In the genomic region with DNA sequence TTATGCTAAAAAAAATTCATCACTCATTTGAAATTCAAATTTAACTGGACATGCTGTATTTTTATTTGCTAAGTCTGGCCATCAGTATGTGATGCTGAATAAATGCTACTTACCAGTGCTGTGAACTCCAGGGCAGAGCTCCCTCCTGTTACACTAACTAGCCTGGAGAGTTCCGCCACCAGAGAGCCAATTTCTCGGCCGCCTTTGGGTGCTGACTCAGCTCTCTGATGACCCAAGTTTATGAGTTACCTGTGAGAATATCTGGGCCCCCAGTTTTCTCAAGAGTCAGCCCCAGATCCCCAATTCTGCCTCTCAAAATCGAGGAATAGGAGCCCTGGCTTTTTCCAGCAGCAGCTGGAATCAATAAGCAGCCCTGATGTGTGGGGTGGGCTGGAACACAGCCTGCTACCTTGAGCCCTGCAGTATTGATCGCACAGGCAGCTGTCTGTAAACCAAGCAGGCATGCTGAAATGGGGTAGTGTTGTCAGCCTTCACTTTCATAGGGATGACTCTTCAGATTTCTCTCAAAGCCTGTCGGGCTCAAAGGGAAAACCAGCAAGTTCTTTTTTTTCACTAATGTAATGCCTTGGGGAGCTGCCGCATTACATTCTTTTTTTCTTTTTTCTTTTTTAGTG, we compare ENCODE assay signal across 26 cellular contexts.
DNase-seq lines count a peak whose midpoint lies in the region; ATAC-seq, FAIRE-seq and TF ChIP-seq lines count a peak whose summit lies in the region.
"Had no signal": no experiment of that assay in that cellular context is flagged by ENCODE, and none has a peak within 500 bp of the region (broad histone marks: within the 10 kb centered on the region; RNA-seq: fewer than 3 reads in every experiment).

No MANE protein-coding gene starts in this region.

- H3K4me1 ChIP-seq in astrocyte (ENCODE audit: insufficient read depth, low read length) (no peaks in the 10 kb centered on the region), liver (ENCODE audit: control insufficient read depth in 4 of 4, insufficient read depth in 4 of 4, low read length in 3 of 4) (peaks cover 0 to 7% (median 0%) of the 10 kb centered on the region in 4 donors)
- H3K4me1 ChIP-seq: gastroesophageal sphincter, upper lobe of right lung had no signal

- peaks cover 3% of the 10 kb centered on the region for H3K27me3 ChIP-seq in astrocyte (ENCODE audit: insufficient read depth, low read length)
- H3K27me3 ChIP-seq in liver (ENCODE audit: control insufficient read depth in 4 of 4, insufficient read depth in 4 of 4, low read length in 3 of 4), result no peaks in the 10 kb centered on the region
- H3K27me3 ChIP-seq: gastroesophageal sphincter had no signal

- H3K36me3 ChIP-seq in astrocyte (ENCODE audit: insufficient read depth, low read length), result no peaks in the 10 kb centered on the region
- no peaks in the 10 kb centered on the region for H3K36me3 ChIP-seq in liver (ENCODE audit: control insufficient read depth in 4 of 4, insufficient read depth in 3 of 4, low read depth in 1 of 4, low read length in 3 of 4)
- H3K36me3 ChIP-seq: gastroesophageal sphincter, upper lobe of right lung had no signal

- peak; percentile 15 to 35 for TF ChIP-seq RAD21 in liver (IDR thresholded peaks at IDR 0.05)

- H3K9me3 ChIP-seq in astrocyte (ENCODE audit: insufficient read depth, low read depth, low read length) (no peaks in the 10 kb centered on the region), liver (ENCODE audit: control insufficient read depth in 4 of 4, low read length in 3 of 4) (no peaks in the 10 kb centered on the region)
- H3K9me3 ChIP-seq: gastroesophageal sphincter, upper lobe of right lung had no signal

- DNase-seq in NCI-H2171 treated with DMSO at 0.1 percent for 48 hours (lab: John Stamatoyannopoulos, UW) (peak; percentile 57), NCI-H2171 (lab: John Stamatoyannopoulos, UW) (no peak), astrocyte (ENCODE audit: low read depth) (no peak), NOMO-1 treated with DMSO at 0.1 percent for 48 hours (lab: John Stamatoyannopoulos, UW; ENCODE audit: unreplicated experiment) (no peak), NCI-H226 (no peak), superior temporal gyrus (ENCODE audit: extremely low spot score) (no peak)
- DNase-seq: activated CD4-positive, alpha-beta memory T cell treated with anti-CD3 and anti-CD28 coated beads, Interleukin-2, amount 10 ng/mL, durations not matched to agents 7 days and 5 days; activated CD4-positive, CD25-positive, alpha-beta regulatory T cell; activated T-cell treated with anti-CD3 and anti-CD28 coated beads for 4 hours; amygdala; C1 segment of cervical spinal cord; central memory CD4-positive, alpha-beta T cell; erythroblast; KBM-7; left cardiac atrium; NCI-H187 treated with DMSO at 0.1 percent for 48 hours; NCI-H446; NK-92 treated with Interleukin-12 subunit alpha and Interleukin-12 subunit beta, amount 100 ng/mL, for 24 hours; upper lobe of right lung had no signal

- ATAC-seq in HG02588 (IDR thresholded peaks at IDR 0.05; ENCODE audit: unreplicated experiment), result no peak
- ATAC-seq: gastroesophageal sphincter, left cardiac atrium, upper lobe of right lung had no signal

- no peaks in the 10 kb centered on the region for H3K79me2 ChIP-seq in astrocyte (ENCODE audit: insufficient read depth, low read length)

- no peaks in the 10 kb centered on the region for H3K9me3 Mint-ChIP-seq in astrocyte (ENCODE audit: unreplicated experiment)
- H3K9me3 Mint-ChIP-seq: activated CD4-positive, alpha-beta memory T cell treated with anti-CD3 and anti-CD28 coated beads, Interleukin-2, amount 10 ng/mL, durations not matched to agents 7 days and 5 days had no signal

- no peak overlapping the region for H3K27ac Mint-ChIP-seq in astrocyte (ENCODE audit: unreplicated experiment)
- H3K27ac Mint-ChIP-seq: activated CD4-positive, alpha-beta memory T cell treated with anti-CD3 and anti-CD28 coated beads, Interleukin-2, amount 10 ng/mL, durations not matched to agents 7 days and 5 days had no signal

- H3K4me3 ChIP-seq in astrocyte (ENCODE audit: insufficient read depth, low read depth, low read length) (no peak overlapping the region), liver (ENCODE audit: low read depth in 1 of 3, low read length in 3 of 3) (no peak overlapping the region)
- H3K4me3 ChIP-seq: gastroesophageal sphincter, upper lobe of right lung had no signal

- H3K4me2 ChIP-seq in astrocyte (ENCODE audit: low read length), result no peak overlapping the region

- H3K36me3 Mint-ChIP-seq in astrocyte (ENCODE audit: low read depth, unreplicated experiment), result no peaks in the 10 kb centered on the region

- H3K4me1 Mint-ChIP-seq in astrocyte (ENCODE audit: low read depth, unreplicated experiment), result peaks cover 13% of the 10 kb centered on the region
- H3K4me1 Mint-ChIP-seq: activated CD4-positive, alpha-beta memory T cell treated with anti-CD3 and anti-CD28 coated beads, Interleukin-2, amount 10 ng/mL, durations not matched to agents 7 days and 5 days had no signal

- no peak overlapping the region for H2AFZ ChIP-seq in astrocyte (ENCODE audit: low read depth, low read length)

- no peaks in the 10 kb centered on the region for H4K20me1 ChIP-seq in astrocyte (ENCODE audit: insufficient read depth, low read length)

- peak overlapping the region; percentile 21 for H3K4me3 Mint-ChIP-seq in astrocyte (ENCODE audit: unreplicated experiment)
- H3K4me3 Mint-ChIP-seq: activated CD4-positive, alpha-beta memory T cell treated with anti-CD3 and anti-CD28 coated beads, Interleukin-2, amount 10 ng/mL, durations not matched to agents 7 days and 5 days had no signal

- 34% methylated on average over 7 of the region's 7 CpGs for WGBS in liver

- TF ChIP-seq CTCF in astrocyte (IDR thresholded peaks at IDR 0.05; ENCODE audit: insufficient read depth, low read depth, low read length) (no peak), liver (IDR thresholded peaks at IDR 0.05; ENCODE audit: low read depth, low read length, missing input control) (no peak)

- H3K27me3 Mint-ChIP-seq in astrocyte (ENCODE audit: low read depth, unreplicated experiment), result peaks cover 20% of the 10 kb centered on the region

- FAIRE-seq in astrocyte (lab: Jason Lieb, UNC), result no peak
- FAIRE-seq: A204.1, D721Med, GM18507, RCC 7860 had no signal

- H3K27ac ChIP-seq in astrocyte (ENCODE audit: low read depth, low read length) (no peak overlapping the region), liver (ENCODE audit: low read depth in 1 of 2, low read length in 2 of 2) (no peak overlapping the region)
- H3K27ac ChIP-seq: gastroesophageal sphincter, upper lobe of right lung had no signal

- no peak overlapping the region for H3K9ac ChIP-seq in astrocyte (ENCODE audit: low read length)
- H3K9ac ChIP-seq in liver (ENCODE audit: low read depth in 1 of 2, low read length in 2 of 2), result no peak overlapping the region

TF ChIP-seq in liver, 16 proteins besides CTCF, POLR2A, EP300 and RAD21 (continues in another document):
- TF ChIP-seq FOXA1 (IDR thresholded peaks at IDR 0.05), result no peak
- TF ChIP-seq SP1 (IDR thresholded peaks at IDR 0.05), result no peak
- no peak for TF ChIP-seq YY1 (IDR thresholded peaks at IDR 0.05)
- no peak for TF ChIP-seq MAX (IDR thresholded peaks at IDR 0.05)
- TF ChIP-seq EGR1 (IDR thresholded peaks at IDR 0.05; ENCODE audit: low read depth in 2 of 2), result no peak
- TF ChIP-seq, protein P1, sequence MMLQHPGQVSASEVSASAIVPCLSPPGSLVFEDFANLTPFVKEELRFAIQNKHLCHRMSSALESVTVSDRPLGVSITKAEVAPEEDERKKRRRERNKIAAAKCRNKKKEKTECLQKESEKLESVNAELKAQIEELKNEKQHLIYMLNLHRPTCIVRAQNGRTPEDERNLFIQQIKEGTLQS (IDR thresholded peaks at IDR 0.05), result no peak
- no peak for TF ChIP-seq HNF4G (IDR thresholded peaks at IDR 0.05)
- TF ChIP-seq NR2F2 (IDR thresholded peaks at IDR 0.05), result no peak
- TF ChIP-seq, protein P2, sequence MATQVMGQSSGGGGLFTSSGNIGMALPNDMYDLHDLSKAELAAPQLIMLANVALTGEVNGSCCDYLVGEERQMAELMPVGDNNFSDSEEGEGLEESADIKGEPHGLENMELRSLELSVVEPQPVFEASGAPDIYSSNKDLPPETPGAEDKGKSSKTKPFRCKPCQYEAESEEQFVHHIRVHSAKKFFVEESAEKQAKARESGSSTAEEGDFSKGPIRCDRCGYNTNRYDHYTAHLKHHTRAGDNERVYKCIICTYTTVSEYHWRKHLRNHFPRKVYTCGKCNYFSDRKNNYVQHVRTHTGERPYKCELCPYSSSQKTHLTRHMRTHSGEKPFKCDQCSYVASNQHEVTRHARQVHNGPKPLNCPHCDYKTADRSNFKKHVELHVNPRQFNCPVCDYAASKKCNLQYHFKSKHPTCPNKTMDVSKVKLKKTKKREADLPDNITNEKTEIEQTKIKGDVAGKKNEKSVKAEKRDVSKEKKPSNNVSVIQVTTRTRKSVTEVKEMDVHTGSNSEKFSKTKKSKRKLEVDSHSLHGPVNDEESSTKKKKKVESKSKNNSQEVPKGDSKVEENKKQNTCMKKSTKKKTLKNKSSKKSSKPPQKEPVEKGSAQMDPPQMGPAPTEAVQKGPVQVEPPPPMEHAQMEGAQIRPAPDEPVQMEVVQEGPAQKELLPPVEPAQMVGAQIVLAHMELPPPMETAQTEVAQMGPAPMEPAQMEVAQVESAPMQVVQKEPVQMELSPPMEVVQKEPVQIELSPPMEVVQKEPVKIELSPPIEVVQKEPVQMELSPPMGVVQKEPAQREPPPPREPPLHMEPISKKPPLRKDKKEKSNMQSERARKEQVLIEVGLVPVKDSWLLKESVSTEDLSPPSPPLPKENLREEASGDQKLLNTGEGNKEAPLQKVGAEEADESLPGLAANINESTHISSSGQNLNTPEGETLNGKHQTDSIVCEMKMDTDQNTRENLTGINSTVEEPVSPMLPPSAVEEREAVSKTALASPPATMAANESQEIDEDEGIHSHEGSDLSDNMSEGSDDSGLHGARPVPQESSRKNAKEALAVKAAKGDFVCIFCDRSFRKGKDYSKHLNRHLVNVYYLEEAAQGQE (IDR thresholded peaks at IDR 0.05), result no peak
- no peak for TF ChIP-seq GABPA (IDR thresholded peaks at IDR 0.05 in 1 of 2, conservative IDR thresholded peaks at IDR 0.05 in 1 of 2)
- no peak for TF ChIP-seq RXRA (IDR thresholded peaks at IDR 0.05)
- no peak for TF ChIP-seq TAF1 (conservative IDR thresholded peaks at IDR 0.05)
- TF ChIP-seq JUND (IDR thresholded peaks at IDR 0.05), result no peak
